ENCODE assay signal across 16 cellular contexts in the genomic region with DNA sequence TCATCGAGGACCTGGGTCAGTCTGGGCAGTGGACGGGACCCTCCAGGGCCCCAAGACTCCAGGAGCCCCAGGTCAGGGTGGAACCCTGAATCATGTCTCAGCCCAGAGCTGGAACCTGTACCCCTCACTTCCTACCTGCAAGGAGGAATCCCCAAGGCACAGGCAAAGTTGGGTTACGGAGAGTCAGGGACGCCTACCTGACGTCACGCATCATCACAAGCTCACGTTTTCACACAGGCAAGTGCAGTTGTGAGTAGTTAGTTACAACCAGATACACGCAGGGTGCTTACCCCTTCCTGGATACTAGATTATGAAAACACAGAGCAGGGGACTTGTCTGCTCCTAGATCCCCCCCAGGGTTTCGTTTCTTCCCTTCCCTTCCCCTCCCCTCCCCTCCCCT. TPM values are rescaled to one million over a fixed set of nuclear protein-coding genes. Genes with fewer than 3 reads are reported as not detected.
DNase-seq lines count a peak whose midpoint lies in the region; ATAC-seq, FAIRE-seq and TF ChIP-seq lines count a peak whose summit lies in the region.
"Had no signal": no experiment of that assay in that cellular context is flagged by ENCODE, and none has a peak within 500 bp of the region (broad histone marks: within the 10 kb centered on the region; RNA-seq: fewer than 3 reads in every experiment).

No MANE protein-coding gene starts in this region.

- peak overlapping the region; percentile 78 for H3K4me3 Mint-ChIP-seq in Caco-2 (ENCODE audit: unreplicated experiment)
- H3K4me3 Mint-ChIP-seq in activated T-helper 17 cell treated with anti-CD3 and anti-CD28 coated beads, Interleukin-2, amount 50 U/mL, for 72 hours = peak overlapping the region; percentile 42

- H2AK5ac ChIP-seq in trophoblast cell (ENCODE audit: low read length) = no peak overlapping the region

- H3K9ac ChIP-seq in trophoblast cell (ENCODE audit: low read length) = no peak overlapping the region

- no peak overlapping the region for H2AFZ ChIP-seq in trophoblast cell (ENCODE audit: insufficient read depth, low read length, poor library complexity)

- intact Hi-C loops in Caco-2 (cut with micrococcal nuclease; ENCODE audit: unreplicated experiment) = no loop called here

- POLR2A ChIA-PET in A549 (lab: Yijun Ruan, JAX) = no interaction called here
- POLR2A ChIA-PET in Caco-2 (lab: Charles Lee) = no interaction called here

- H3K27me3 Mint-ChIP-seq in Caco-2 (ENCODE audit: insufficient read depth, unreplicated experiment) = peaks cover 8% of the 10 kb centered on the region
- peaks cover 24% of the 10 kb centered on the region for H3K27me3 Mint-ChIP-seq in activated T-helper 17 cell treated with anti-CD3 and anti-CD28 coated beads, Interleukin-2, amount 50 U/mL, for 72 hours

- H3K4me3 ChIP-seq in A549 (no peak overlapping the region; the same call in 2 of the 3 replicates), Caco-2 (ENCODE audit: low read depth, low read length) (no peak overlapping the region), iPS-18c (ENCODE audit: insufficient read depth, low read depth, low read length) (peak overlapping the region; percentile 71), trophoblast cell (ENCODE audit: low read depth, low read length) (no peak overlapping the region)
- H3K4me3 ChIP-seq: adrenal gland, thyroid gland had no signal

- H3K79me1 ChIP-seq in trophoblast cell (ENCODE audit: low read length) = no peaks in the 10 kb centered on the region

- H2BK120ac ChIP-seq in trophoblast cell (ENCODE audit: insufficient read depth, low read length, poor library complexity) = no peak overlapping the region

- TF ChIP-seq CTCF in A549 (IDR thresholded peaks at IDR 0.05) (no peak), Caco-2 (IDR thresholded peaks at IDR 0.05; ENCODE audit: insufficient read depth in 1 of 2, low read depth in 1 of 2, low read length in 1 of 2, severe bottlenecking in 1 of 2, unreplicated experiment in 1 of 2) (no peak)

- no TSS peak for BruUV-seq in Caco-2 (replicated peaks; lab: Mats Ljungman, UMichigan)

- WGBS in A549 (ENCODE audit: missing lambda C conversion rate) = 29% methylated on average over 6 of the region's 9 CpGs
- no CpG with 5 or more reads among the region's 9 CpGs for WGBS in trophoblast cell (ENCODE audit: extremely low coverage, insufficient coverage, insufficient read length)

- no peak for TF ChIP-seq RAD21 in A549 (conservative IDR thresholded peaks at IDR 0.05 in 1 of 2, IDR thresholded peaks at IDR 0.05 in 1 of 2)

- H3K27ac Mint-ChIP-seq in Caco-2 (ENCODE audit: unreplicated experiment) = no peak overlapping the region
- no peak overlapping the region for H3K27ac Mint-ChIP-seq in activated T-helper 17 cell treated with anti-CD3 and anti-CD28 coated beads, Interleukin-2, amount 50 U/mL, for 72 hours

- H3K4me2 ChIP-seq in A549 (peak overlapping the region; percentile 63), trophoblast cell (ENCODE audit: low read length) (no peak overlapping the region)

- H3K27me3 ChIP-seq in Caco-2 (replicated peaks; ENCODE audit: control insufficient read depth, insufficient read depth, low read length) = no peaks in the 10 kb centered on the region
- H3K27me3 ChIP-seq in trophoblast cell (ENCODE audit: insufficient read depth, low read length) = peaks cover 11% of the 10 kb centered on the region
- H3K27me3 ChIP-seq: thyroid gland had no signal

- H2BK12ac ChIP-seq in trophoblast cell (ENCODE audit: low read length) = no peak overlapping the region

- no peaks in the 10 kb centered on the region for H3K4me1 Mint-ChIP-seq in Caco-2 (ENCODE audit: low read depth, unreplicated experiment)
- H3K4me1 Mint-ChIP-seq in activated T-helper 17 cell treated with anti-CD3 and anti-CD28 coated beads, Interleukin-2, amount 50 U/mL, for 72 hours = peaks cover 2% of the 10 kb centered on the region

- H3K79me2 ChIP-seq in trophoblast cell (ENCODE audit: control insufficient read depth, insufficient read depth, low read length, poor library complexity) = no peaks in the 10 kb centered on the region

- FAIRE-seq in A549 (lab: Jason Lieb, UNC) = no peak
- FAIRE-seq: GM19239 had no signal

- no peak overlapping the region for H4K91ac ChIP-seq in trophoblast cell (ENCODE audit: low read depth, low read length)

- no peak overlapping the region for H3K14ac ChIP-seq in trophoblast cell (ENCODE audit: low read length)

- H3K27ac ChIP-seq in A549 (no peak overlapping the region), trophoblast cell (ENCODE audit: low read depth, low read length) (no peak overlapping the region)
- H3K27ac ChIP-seq: adrenal gland, epithelial cell of prostate, thyroid gland had no signal

- peaks cover 16% of the 10 kb centered on the region for H3K36me3 Mint-ChIP-seq in Caco-2 (ENCODE audit: insufficient read depth, unreplicated experiment)
- H3K36me3 Mint-ChIP-seq in activated T-helper 17 cell treated with anti-CD3 and anti-CD28 coated beads, Interleukin-2, amount 50 U/mL, for 72 hours (ENCODE audit: low read depth) = no peaks in the 10 kb centered on the region

- DNase-seq in A549 (ENCODE audit: low read depth in 1 of 2, low spot score in 1 of 2) (no peak), Caco-2 (no peak), AML-193 (lab: John Stamatoyannopoulos, UW) (no peak), NCI-H82 treated with DMSO at 0.1 percent for 48 hours (lab: John Stamatoyannopoulos, UW; ENCODE audit: unreplicated experiment) (no peak), trophoblast cell (no peak)
- DNase-seq: adrenal gland; BE2C; NCI-H2107; NK-92 treated with Interleukin-12 subunit alpha and Interleukin-12 subunit beta, amount 100 ng/mL, for 24 hours; thyroid gland had no signal

- H3K4ac ChIP-seq in trophoblast cell (ENCODE audit: low read depth, low read length) = no peak overlapping the region

- no peak for TF ChIP-seq EP300 in A549 (IDR thresholded peaks at IDR 0.05)

- no peak overlapping the region for H4K8ac ChIP-seq in trophoblast cell (ENCODE audit: low read depth, low read length)

- TF ChIP-seq POLR2A in A549 (IDR thresholded peaks at IDR 0.05; ENCODE audit: low read length) = no peak

- peaks cover 10% of the 10 kb centered on the region for H3K9me3 Mint-ChIP-seq in Caco-2 (ENCODE audit: unreplicated experiment)
- H3K9me3 Mint-ChIP-seq in activated T-helper 17 cell treated with anti-CD3 and anti-CD28 coated beads, Interleukin-2, amount 50 U/mL, for 72 hours = no peaks in the 10 kb centered on the region

- H3K4me1 ChIP-seq in A549 (no peaks in the 10 kb centered on the region), Caco-2 (no peaks in the 10 kb centered on the region), trophoblast cell (ENCODE audit: control insufficient read depth in 1 of 2, insufficient read depth in 2 of 2, low read length in 2 of 2) (no peaks in the 10 kb centered on the region)
- H3K4me1 ChIP-seq: adrenal gland, BE2C, thyroid gland had no signal

- ATAC-seq in A549 (no peak), HG02840 (IDR thresholded peaks at IDR 0.05; ENCODE audit: low FRiP score, unreplicated experiment) (no peak)
- no peak for ATAC-seq in activated T-helper 17 cell treated with anti-CD3 and anti-CD28 coated beads, Interleukin-2, amount 50 U/mL, for 72 hours (replicated peaks)

- H3K36me3 ChIP-seq in Caco-2 (ENCODE audit: control insufficient read depth, insufficient read depth, low read length) = no peaks in the 10 kb centered on the region
- no peaks in the 10 kb centered on the region for H3K36me3 ChIP-seq in trophoblast cell (ENCODE audit: control insufficient read depth in 1 of 2, insufficient read depth in 2 of 2, low read length in 2 of 2)
- H3K36me3 ChIP-seq: adrenal gland, BE2C, thyroid gland had no signal

- CTCF ChIA-PET in A549 (lab: Yijun Ruan, JAX) = interaction anchor here (5.7 kb wide), 1 partner anchor 10 kb away, joined by 34 read pairs; the partner anchor contains the start of gene TRAPPC5
- CTCF ChIA-PET in Caco-2 (lab: Charles Lee) = interaction anchor here (1.1 kb wide), 1 partner anchor 10 kb away, joined by 4 read pairs; the partner anchor contains the start of gene TRAPPC5

- H2BK5ac ChIP-seq in trophoblast cell (ENCODE audit: low read depth, low read length, poor library complexity) = no peak overlapping the region

- H3K23ac ChIP-seq in trophoblast cell (ENCODE audit: low read length) = no peak overlapping the region

- H3K9me3 ChIP-seq in A549 (peaks cover 5% of the 10 kb centered on the region; the same call in 1 of the 3 replicates), Caco-2 (no peaks in the 10 kb centered on the region), iPS-18c (ENCODE audit: control insufficient read depth, insufficient read depth, low read length) (no peaks in the 10 kb centered on the region), trophoblast cell (ENCODE audit: insufficient read depth, low read depth, low read length) (peaks cover 12% of the 10 kb centered on the region)
- H3K9me3 ChIP-seq: adrenal gland, BE2C, thyroid gland had no signal

- no peak overlapping the region for H4K12ac ChIP-seq in trophoblast cell (ENCODE audit: low read depth, low read length)

- H3K18ac ChIP-seq in trophoblast cell (ENCODE audit: low read length) = no peak overlapping the region

RNA-seq across cellular contexts. Expression of gene RETN, which starts 1.9 kb away (rescaled TPM):
- polyA plus RNA-seq in A549 (2011; rRNA removed) = not detected in 2 replicates
- not detected in 2 replicates for polyA plus RNA-seq in A549 (2012; cell fraction: cytosol; rRNA removed)
- not detected in 2 replicates for polyA plus RNA-seq in A549 (2012; cell fraction: nucleus; rRNA removed)
- not detected in 3 replicates for polyA plus RNA-seq in A549 (2017; fragmentation: RNase III; extraction: RNeasy Plus Mini Kit Qiagen cat#74134 plus additional on column Dnase treatment)
- not detected in 2 replicates for polyA minus RNA-seq in A549 (2011; rRNA and poly(A)+ RNA removed)
- total RNA-seq in Caco-2 (2022) = not detected in 2 replicates
- not detected for total RNA-seq in activated T-helper 17 cell treated with anti-CD3 and anti-CD28 coated beads, Interleukin-2, amount 50 U/mL, for 72 hours
- polyA plus RNA-seq in trophoblast cell (2013) = not detected in 2 replicates
- total RNA-seq: thyroid gland had no signal

RNA-seq across cellular contexts. Expression of gene MCEMP1, which starts 6.1 kb away (rescaled TPM):
- polyA plus RNA-seq in A549 (2011; rRNA removed) = 0.05 and 0.17 TPM in 2 replicates
- not detected in 2 replicates for polyA plus RNA-seq in A549 (2012; cell fraction: cytosol; rRNA removed)
- not detected in 2 replicates for polyA plus RNA-seq in A549 (2012; cell fraction: nucleus; rRNA removed)
- not detected in 3 replicates for polyA plus RNA-seq in A549 (2017; fragmentation: RNase III; extraction: RNeasy Plus Mini Kit Qiagen cat#74134 plus additional on column Dnase treatment)
- polyA minus RNA-seq in A549 (2011; rRNA and poly(A)+ RNA removed) = not detected in 2 replicates
- total RNA-seq in Caco-2 (2022) = not detected in 2 replicates
- total RNA-seq in activated T-helper 17 cell treated with anti-CD3 and anti-CD28 coated beads, Interleukin-2, amount 50 U/mL, for 72 hours = not detected
- not detected in 2 replicates for polyA plus RNA-seq in trophoblast cell (2013)
- total RNA-seq: cerebellum had no signal

RNA-seq across cellular contexts. Expression of gene TRAPPC5, which starts 9.8 kb away (rescaled TPM):
- polyA plus RNA-seq in A549 (2011; rRNA removed) (23.8 and 31.6 TPM in 2 replicates), A549 (2017; fragmentation: RNase III; extraction: RNeasy Plus Mini Kit Qiagen cat#74134 plus additional on column Dnase treatment) (50.9 to 60.8 TPM (median 59.8 TPM) in 3 replicates)
- polyA plus RNA-seq in A549 (2012; cell fraction: cytosol; rRNA removed) = 85.4 and 117 TPM in 2 replicates
- polyA plus RNA-seq in A549 (2012; cell fraction: nucleus; rRNA removed) = 33.9 and 87.2 TPM in 2 replicates
- polyA minus RNA-seq in A549 (2011; rRNA and poly(A)+ RNA removed) = 11.0 and 14.7 TPM in 2 replicates
- 80.3 and 83.4 TPM in 2 replicates for total RNA-seq in Caco-2 (2022)
- 10 to 100 TPM; 61.8 to 82.5 TPM for total RNA-seq in activated T-helper 17 cell treated with anti-CD3 and anti-CD28 coated beads, Interleukin-2, amount 50 U/mL, for 72 hours
- polyA plus RNA-seq in trophoblast cell (2013) = 69.3 and 70.1 TPM in 2 replicates

RNA-seq across cellular contexts. Expression of gene FCER2, which starts 31.1 kb away (rescaled TPM):
- polyA plus RNA-seq in A549 (2011; rRNA removed) (not detected in 2 replicates), A549 (2017; fragmentation: RNase III; extraction: RNeasy Plus Mini Kit Qiagen cat#74134 plus additional on column Dnase treatment) (not detected in 3 replicates)
- polyA plus RNA-seq in A549 (2012; cell fraction: cytosol; rRNA removed) = not detected in 2 replicates
- not detected in 2 replicates for polyA plus RNA-seq in A549 (2012; cell fraction: nucleus; rRNA removed)
- polyA minus RNA-seq in A549 (2011; rRNA and poly(A)+ RNA removed) = not detected in 2 replicates
- total RNA-seq in Caco-2 (2022) = not detected in 2 replicates
- total RNA-seq in activated T-helper 17 cell treated with anti-CD3 and anti-CD28 coated beads, Interleukin-2, amount 50 U/mL, for 72 hours = 1 to 10 TPM in 1 of 2 donors, under 1 TPM in 1; 0.65 to 2.8 TPM
- polyA plus RNA-seq in trophoblast cell (2013) = not detected in 2 replicates
- total RNA-seq: thyroid gland had no signal

RNA-seq across cellular contexts. Expression of gene STXBP2, which starts 33.9 kb away (rescaled TPM):
- 44.4 and 47.2 TPM in 2 replicates for polyA plus RNA-seq in A549 (2011; rRNA removed)
- polyA plus RNA-seq in A549 (2012; cell fraction: cytosol; rRNA removed) = 57.5 and 63.0 TPM in 2 replicates
- 163 and 178 TPM in 2 replicates for polyA plus RNA-seq in A549 (2012; cell fraction: nucleus; rRNA removed)
- polyA plus RNA-seq in A549 (2017; fragmentation: RNase III; extraction: RNeasy Plus Mini Kit Qiagen cat#74134 plus additional on column Dnase treatment) = 39.4 to 47.6 TPM (median 41.4 TPM) in 3 replicates
- polyA minus RNA-seq in A549 (2011; rRNA and poly(A)+ RNA removed) = 129 and 144 TPM in 2 replicates
- 113 and 125 TPM in 2 replicates for total RNA-seq in Caco-2 (2022)
- 100 to 1,000 TPM; 113 to 154 TPM for total RNA-seq in activated T-helper 17 cell treated with anti-CD3 and anti-CD28 coated beads, Interleukin-2, amount 50 U/mL, for 72 hours
- polyA plus RNA-seq in trophoblast cell (2013) = 49.4 and 49.6 TPM in 2 replicates
